20 cellular contexts compared by ENCODE assay signal in genomic region chr22:36946436-36947158, GRCh38. TPM values are rescaled to one million over a fixed set of nuclear protein-coding genes. Genes with fewer than 3 reads are reported as not detected.
DNase-seq lines count a peak whose midpoint lies in the region; ATAC-seq and TF ChIP-seq lines count a peak whose summit lies in the region.
"Had no signal": no experiment of that assay in that cellular context is flagged by ENCODE, and none has a peak within 500 bp of the region (broad histone marks: within the 10 kb centered on the region; RNA-seq: fewer than 3 reads in every experiment).

No MANE protein-coding gene starts in this region.

- intact Hi-C loops in Panc1 (cut with micrococcal nuclease; ENCODE audit: unreplicated experiment) = no loop called here

- TF ChIP-seq CTCF in Panc1 (IDR thresholded peaks at IDR 0.05) = peak; percentile 31
- peak; percentile 30 for TF ChIP-seq CTCF in chondrocyte (IDR thresholded peaks at IDR 0.05)
- TF ChIP-seq CTCF in smooth muscle cell (IDR thresholded peaks at IDR 0.05; ENCODE audit: borderline replicate concordance, insufficient read depth, poor library complexity, severe bottlenecking) = no peak

- no peak overlapping the region for H3K4me3 Mint-ChIP-seq in chondrocyte (ENCODE audit: unreplicated experiment)
- H3K4me3 Mint-ChIP-seq: CD4-positive, CD25-positive, alpha-beta regulatory T cell; GM23338; stimulated activated naive CD8-positive, alpha-beta T cell treated with anti-CD3 and anti-CD28 coated beads, Interleukin-15, Interleukin-2, amounts not matched to agents 100 ng/mL and 50 ng/mL, for 24 hours had no signal

- H3K27me3 Mint-ChIP-seq in chondrocyte (ENCODE audit: low read depth) = peaks cover 40% of the 10 kb centered on the region
- H3K27me3 Mint-ChIP-seq: stimulated activated naive CD8-positive, alpha-beta T cell treated with anti-CD3 and anti-CD28 coated beads, Interleukin-15, Interleukin-2, amounts not matched to agents 100 ng/mL and 50 ng/mL, for 24 hours had no signal

- H3K9me3 ChIP-seq in Panc1 (ENCODE audit: control insufficient read depth, insufficient read depth, low read depth, low read length) (no peaks in the 10 kb centered on the region), smooth muscle cell (replicated peaks; ENCODE audit: low read depth) (no peaks in the 10 kb centered on the region)
- H3K9me3 ChIP-seq: breast epithelium had no signal

- CTCF ChIA-PET in Panc1 (lab: Charles Lee) = no interaction called here

- H3K4me1 ChIP-seq in Panc1 (ENCODE audit: control insufficient read depth, insufficient read depth, low read length) = no peaks in the 10 kb centered on the region
- no peaks in the 10 kb centered on the region for H3K4me1 ChIP-seq in smooth muscle cell (ENCODE audit: low read depth)
- H3K4me1 ChIP-seq: breast epithelium had no signal

- 45% methylated on average over 2 of the region's 3 CpGs for WGBS in smooth muscle cell (ENCODE audit: low lambda C conversion rate)

- ATAC-seq in Panc1 (no peak), HG02938 (IDR thresholded peaks at IDR 0.05; ENCODE audit: unreplicated experiment) (no peak), SK-N-SH treated with all-trans-retinoic acid at 6 μM for 48 hours (no peak)
- ATAC-seq: GM23338 had no signal

- H3K4me2 ChIP-seq in smooth muscle cell = peak overlapping the region; percentile 51
- H3K4me2 ChIP-seq: GM23338 had no signal

- peak; percentile 4 for DNase-seq in NCI-H82 (lab: John Stamatoyannopoulos, UW)
- no peak for DNase-seq in NCI-H82 treated with DMSO at 0.1 percent for 48 hours (lab: John Stamatoyannopoulos, UW; ENCODE audit: unreplicated experiment)
- DNase-seq in Panc1 (ENCODE audit: low read depth, low spot score) = no peak
- no peak for DNase-seq in chondrocyte (ENCODE audit: low spot score)
- DNase-seq in smooth muscle cell (lab: John Stamatoyannopoulos, UW; ENCODE audit: unreplicated experiment) = no peak
- no peak for DNase-seq in HuH-7.5 (ENCODE audit: low spot score)
- DNase-seq: 8988T; effector memory CD4-positive, alpha-beta T cell; EL; NCI-H2029; NCI-H748 treated with DMSO at 0.1 percent for 48 hours had no signal

- H2AFZ ChIP-seq in smooth muscle cell (ENCODE audit: low read depth) = no peak overlapping the region
- H2AFZ ChIP-seq: GM23338 had no signal

- POLR2A ChIA-PET in Panc1 (lab: Charles Lee) = no interaction called here

- peaks cover 18% of the 10 kb centered on the region for H3F3A ChIP-seq in smooth muscle cell (ENCODE audit: low read depth)

- H3K36me3 Mint-ChIP-seq in chondrocyte (ENCODE audit: low read depth) = peaks cover 1% of the 10 kb centered on the region
- H3K36me3 Mint-ChIP-seq: CD4-positive, CD25-positive, alpha-beta regulatory T cell had no signal

- no peaks in the 10 kb centered on the region for H3K79me2 ChIP-seq in smooth muscle cell (ENCODE audit: low read depth)

- H3K27ac Mint-ChIP-seq in chondrocyte (ENCODE audit: unreplicated experiment) = no peak overlapping the region
- H3K27ac Mint-ChIP-seq: GM23338; stimulated activated naive CD8-positive, alpha-beta T cell treated with anti-CD3 and anti-CD28 coated beads, Interleukin-15, Interleukin-2, amounts not matched to agents 100 ng/mL and 50 ng/mL, for 24 hours had no signal

- no peaks in the 10 kb centered on the region for H3K9me3 Mint-ChIP-seq in chondrocyte (ENCODE audit: low read depth)
- H3K9me3 Mint-ChIP-seq: CD4-positive, CD25-positive, alpha-beta regulatory T cell; GM23338; stimulated activated naive CD8-positive, alpha-beta T cell treated with anti-CD3 and anti-CD28 coated beads, Interleukin-15, Interleukin-2, amounts not matched to agents 100 ng/mL and 50 ng/mL, for 24 hours had no signal

- H3K4me3 ChIP-seq in Panc1 (ENCODE audit: low read depth in 2 of 2, low read length in 2 of 2) = no peak overlapping the region
- no peak overlapping the region for H3K4me3 ChIP-seq in smooth muscle cell
- H3K4me3 ChIP-seq: breast epithelium, GM23338, SK-N-MC, skin epidermis had no signal

- H3K27me3 ChIP-seq in Panc1 (ENCODE audit: control insufficient read depth, insufficient read depth, low read length) = no peaks in the 10 kb centered on the region
- no peaks in the 10 kb centered on the region for H3K27me3 ChIP-seq in smooth muscle cell (ENCODE audit: low read depth)
- H3K27me3 ChIP-seq: breast epithelium had no signal

- H4K20me1 ChIP-seq in smooth muscle cell (ENCODE audit: low read depth) = peaks cover 3% of the 10 kb centered on the region

- H3K4me1 Mint-ChIP-seq in chondrocyte (ENCODE audit: low read depth) = peaks cover 19% of the 10 kb centered on the region
- H3K4me1 Mint-ChIP-seq: GM23338 had no signal

- no peak overlapping the region for H3K27ac ChIP-seq in Panc1 (ENCODE audit: low read length)
- H3K27ac ChIP-seq in smooth muscle cell (ENCODE audit: low read depth) = peak overlapping the region; percentile 62
- H3K27ac ChIP-seq: breast epithelium, SK-N-MC, skin epidermis had no signal

- in situ Hi-C loops in Panc1 (cut with HindIII; ENCODE audit: low pct_unique_long_range_greater_than_20kb, low sequenced_read_pairs) = no loop called here

- no peak overlapping the region for H3K9ac ChIP-seq in smooth muscle cell (ENCODE audit: low read depth)

- BruUV-seq in Panc1 (replicated peaks; lab: Mats Ljungman, UMichigan) = no TSS peak

- H3K36me3 ChIP-seq in Panc1 (ENCODE audit: control insufficient read depth, insufficient read depth, low read length) (no peaks in the 10 kb centered on the region), smooth muscle cell (ENCODE audit: low read depth) (no peaks in the 10 kb centered on the region)
- H3K36me3 ChIP-seq: breast epithelium had no signal

TF ChIP-seq in SK-N-SH treated with all-trans-retinoic acid at 6 μM for 48 hours, 23 proteins besides CTCF, POLR2A, EP300 and RAD21:
- TF ChIP-seq TOX (CRISPR knock-in tag; IDR thresholded peaks at IDR 0.05; ENCODE audit: borderline replicate concordance) = no peak
- no peak for TF ChIP-seq POU6F1 (CRISPR knock-in tag; IDR thresholded peaks at IDR 0.05; ENCODE audit: borderline replicate concordance, low read depth)
- no peak for TF ChIP-seq CSDC2 (CRISPR knock-in tag; IDR thresholded peaks at IDR 0.05)

RNA-seq across cellular contexts. Expression of gene CSF2RB, which starts 33.2 kb away (rescaled TPM):
- total RNA-seq in Panc1 (2021; ENCODE audit: unreplicated experiment) (not detected), chondrocyte (0.05 to 0.19 TPM (median 0.08 TPM) in 3 replicates), smooth muscle cell (0.22 TPM in 1 of 2 replicates, not detected in the other)
- polyA plus RNA-seq in Panc1 (2012; ENCODE audit: insufficient read length) = not detected
- polyA plus RNA-seq in smooth muscle cell = 0.25 and 0.43 TPM in 2 replicates
- total RNA-seq: GM23338, osteocyte had no signal
- polyA plus RNA-seq: GM23338 had no signal
